In genomic region chr5:43042626-43043399, GRCh38 we compare ENCODE assay signal across 8 cellular contexts. TPM values are rescaled to one million over a fixed set of nuclear protein-coding genes. Genes with fewer than 3 reads are reported as not detected.
DNase-seq lines count a peak whose midpoint lies in the region; ATAC-seq lines count a peak whose summit lies in the region.

No MANE protein-coding gene starts in this region.

- H3K27me3 Mint-ChIP-seq in activated naive CD4-positive, alpha-beta T cell treated with anti-CD3 and anti-CD28 coated beads, Interleukin-2, amount 10 ng/mL, durations not matched to agents 7 days and 5 days: peaks cover 4% of the 10 kb centered on the region

- H3K36me3 Mint-ChIP-seq in activated naive CD4-positive, alpha-beta T cell treated with anti-CD3 and anti-CD28 coated beads, Interleukin-2, amount 10 ng/mL, durations not matched to agents 7 days and 5 days: peaks cover 26% of the 10 kb centered on the region

- ATAC-seq in GM21723 (IDR thresholded peaks at IDR 0.05; ENCODE audit: unreplicated experiment): peak; percentile 34
- ATAC-seq in Right ventricle myocardium superior (ENCODE audit: poor library complexity): peak; percentile 41

- peaks cover 29% of the 10 kb centered on the region for H3K4me1 Mint-ChIP-seq in activated naive CD4-positive, alpha-beta T cell treated with anti-CD3 and anti-CD28 coated beads, Interleukin-2, amount 10 ng/mL, durations not matched to agents 7 days and 5 days

- H3K9me3 Mint-ChIP-seq in activated naive CD4-positive, alpha-beta T cell treated with anti-CD3 and anti-CD28 coated beads, Interleukin-2, amount 10 ng/mL, durations not matched to agents 7 days and 5 days: no peaks in the 10 kb centered on the region

- DNase-seq in ELF-1 (ENCODE audit: low read depth, low spot score) (peak; percentile 72), LHCN-M2 (ENCODE audit: low read depth) (peak; percentile 83), SHP77 treated with DMSO at 0.1 percent for 48 hours (lab: John Stamatoyannopoulos, UW) (peak; percentile 78), Right ventricle myocardium superior (peak; percentile 82), posterior cingulate gyrus (peak in 6 of 10 donors; percentile 34 to 91 (median 74)), HuH-7.5 (ENCODE audit: low spot score) (no peak)
- DNase-seq in activated naive CD4-positive, alpha-beta T cell treated with anti-CD3 and anti-CD28 coated beads, Interleukin-2, amount 10 ng/mL, durations not matched to agents 7 days and 5 days: peak; percentile 83

- intact Hi-C loops in Right ventricle myocardium superior (cut with DNase I) (loop anchor here (5.0 kb wide), 2 partner anchors 36 to 51 kb away; no protein-coding TSS in a partner anchor), posterior cingulate gyrus (cut with DNase I) (loop anchor here (1.0 to 5.0 kb wide), 2 partner anchors 23 to 91 kb away; no protein-coding TSS in a partner anchor)

- CTCF ChIA-PET in activated naive CD4-positive, alpha-beta T cell treated with anti-CD3 and anti-CD28 coated beads, Interleukin-2, amount 10 ng/mL, durations not matched to agents 7 days and 5 days (lab: Charles Lee): interaction anchor here (0.8 to 3.8 kb wide), 11 partner anchors 18 to 347 kb away, joined by 3 to 47 read pairs (median 7); no protein-coding TSS in a partner anchor

- H3K27ac Mint-ChIP-seq in activated naive CD4-positive, alpha-beta T cell treated with anti-CD3 and anti-CD28 coated beads, Interleukin-2, amount 10 ng/mL, durations not matched to agents 7 days and 5 days: peak overlapping the region; percentile 99

- H3K4me3 Mint-ChIP-seq in activated naive CD4-positive, alpha-beta T cell treated with anti-CD3 and anti-CD28 coated beads, Interleukin-2, amount 10 ng/mL, durations not matched to agents 7 days and 5 days: peak overlapping the region; percentile 94

RNA-seq across cellular contexts. Expression of gene ANXA2R, which starts 2.7 kb away (rescaled TPM):
- total RNA-seq in LHCN-M2 (2014; rRNA removed): 1.7 and 2.6 TPM in 2 replicates
- 1.5 TPM for polyA plus RNA-seq in LHCN-M2 (2012)
- total RNA-seq in Right ventricle myocardium superior: 0.94 TPM
